22 cellular contexts compared by ENCODE assay signal in genomic region chrX:20352504-20352903, GRCh38.
DNase-seq lines count a peak whose midpoint lies in the region; ATAC-seq and FAIRE-seq lines count a peak whose summit lies in the region.
"Had no signal": no experiment of that assay in that cellular context is flagged by ENCODE, and none has a peak within 500 bp of the region (broad histone marks: within the 10 kb centered on the region; RNA-seq: fewer than 3 reads in every experiment).

No MANE protein-coding gene starts in this region.

- no peak for DNase-seq in GM18507 (ENCODE audit: extremely low spot score, insufficient read length, low read depth)
- no peak for DNase-seq in activated naive CD8-positive, alpha-beta T cell treated with anti-CD3 and anti-CD28 coated beads for 36 hours
- no peak for DNase-seq in NK-92 treated with Interleukin-12 subunit alpha and Interleukin-12 subunit beta, amount 100 ng/mL, for 24 hours (lab: John Stamatoyannopoulos, UW)
- no peak for DNase-seq in activated CD8-positive, alpha-beta memory T cell treated with anti-CD3 and anti-CD28 coated beads, Interleukin-2, amount 50 U/mL, for 4 hours
- DNase-seq: BE2C; dermis blood vessel endothelial cell; DMS 273 treated with DMSO at 0.1 percent for 48 hours; erythroblast; glutamatergic neuron; Kasumi-1; naive thymus-derived CD4-positive, alpha-beta T cell; NCI-H1436 treated with DMSO at 0.1 percent for 48 hours; NCI-H345; stimulated activated CD4-positive, alpha-beta T cell treated with anti-CD3 and anti-CD28 coated beads, Interleukin-4, amount 100 ng/mL, for 4 hours; thyroid gland; WERI-Rb-1 had no signal

- H3K36me3 Mint-ChIP-seq in activated naive CD8-positive, alpha-beta T cell treated with anti-CD3 and anti-CD28 coated beads for 36 hours: peaks cover 1% of the 10 kb centered on the region
- H3K36me3 Mint-ChIP-seq: activated naive CD4-positive, alpha-beta T cell treated with anti-CD3 and anti-CD28 coated beads, Interleukin-2, amount 50 U/mL, for 24 hours; brain; naive thymus-derived CD4-positive, alpha-beta T cell had no signal

- ATAC-seq in GM18909 (IDR thresholded peaks at IDR 0.05; ENCODE audit: poor library complexity, unreplicated experiment): peak; percentile 21
- peak; percentile 18 for ATAC-seq in HG02885 (IDR thresholded peaks at IDR 0.05; ENCODE audit: poor library complexity, unreplicated experiment)
- ATAC-seq in GM21786 (IDR thresholded peaks at IDR 0.05; ENCODE audit: unreplicated experiment): no peak
- ATAC-seq: naive thymus-derived CD4-positive, alpha-beta T cell had no signal

- peaks cover 22% of the 10 kb centered on the region for H3K4me1 Mint-ChIP-seq in activated naive CD8-positive, alpha-beta T cell treated with anti-CD3 and anti-CD28 coated beads for 36 hours

- no peaks in the 10 kb centered on the region for H3K9me3 Mint-ChIP-seq in activated naive CD8-positive, alpha-beta T cell treated with anti-CD3 and anti-CD28 coated beads for 36 hours
- H3K9me3 Mint-ChIP-seq: activated naive CD4-positive, alpha-beta T cell treated with anti-CD3 and anti-CD28 coated beads, Interleukin-2, amount 50 U/mL, for 24 hours had no signal

- H3K27ac Mint-ChIP-seq in activated naive CD8-positive, alpha-beta T cell treated with anti-CD3 and anti-CD28 coated beads for 36 hours: peak overlapping the region; percentile 75
- H3K27ac Mint-ChIP-seq: activated naive CD4-positive, alpha-beta T cell treated with anti-CD3 and anti-CD28 coated beads, Interleukin-2, amount 50 U/mL, for 24 hours; brain; naive thymus-derived CD4-positive, alpha-beta T cell had no signal

- no peak overlapping the region for H3K4me3 Mint-ChIP-seq in activated naive CD8-positive, alpha-beta T cell treated with anti-CD3 and anti-CD28 coated beads for 36 hours
- H3K4me3 Mint-ChIP-seq: activated naive CD4-positive, alpha-beta T cell treated with anti-CD3 and anti-CD28 coated beads, Interleukin-2, amount 50 U/mL, for 24 hours; brain; naive thymus-derived CD4-positive, alpha-beta T cell had no signal

- H3K27me3 Mint-ChIP-seq in activated naive CD8-positive, alpha-beta T cell treated with anti-CD3 and anti-CD28 coated beads for 36 hours: no peaks in the 10 kb centered on the region
- H3K27me3 Mint-ChIP-seq: activated naive CD4-positive, alpha-beta T cell treated with anti-CD3 and anti-CD28 coated beads, Interleukin-2, amount 50 U/mL, for 24 hours had no signal

- FAIRE-seq in GM18507 (lab: Jason Lieb, UNC): peak; percentile 51
- FAIRE-seq: H1 had no signal
